In genomic region chr10:5996696-5997095, GRCh38 we compare ENCODE assay signal across 22 cellular contexts. TPM values are rescaled to one million over a fixed set of nuclear protein-coding genes. Genes with fewer than 3 reads are reported as not detected.
DNase-seq lines count a peak whose midpoint lies in the region; ATAC-seq and TF ChIP-seq lines count a peak whose summit lies in the region.
"Had no signal": no experiment of that assay in that cellular context is flagged by ENCODE, and none has a peak within 500 bp of the region (broad histone marks: within the 10 kb centered on the region; RNA-seq: fewer than 3 reads in every experiment).

No MANE protein-coding gene starts in this region.

- H3K9me3 ChIP-seq in neuronal stem cell (replicated peaks in 1 of 2; ENCODE audit: control insufficient read depth in 2 of 2, insufficient read depth in 1 of 2, low read depth in 1 of 2, low read length in 2 of 2), result no peaks in the 10 kb centered on the region

- no peak overlapping the region for H3K23ac ChIP-seq in neuronal stem cell (ENCODE audit: low read depth, low read length, poor library complexity)

- H3K4me2 ChIP-seq in GM23338 (no peak overlapping the region; the same call in 1 of the 2 replicates), neuronal stem cell (ENCODE audit: insufficient read depth, low read length, poor library complexity, severe bottlenecking) (no peak overlapping the region)
- H3K4me2 ChIP-seq: BLaER1 had no signal

- no peaks in the 10 kb centered on the region for H3K27me3 ChIP-seq in GM23338 (ENCODE audit: insufficient read depth)
- peaks cover 0 to 4% (median 0%) of the 10 kb centered on the region in 3 experiments for H3K27me3 ChIP-seq in neuronal stem cell (ENCODE audit: control insufficient read depth in 3 of 3, insufficient read depth in 3 of 3, low read depth in 1 of 3, low read length in 3 of 3)
- H3K27me3 ChIP-seq: BLaER1 had no signal

- H3K4me1 ChIP-seq in GM23338 (ENCODE audit: insufficient read depth) (no peaks in the 10 kb centered on the region), neuronal stem cell (ENCODE audit: control insufficient read depth in 2 of 2, insufficient read depth in 1 of 2, low read depth in 1 of 2, low read length in 2 of 2) (peaks cover 3 to 5% of the 10 kb centered on the region in 2 donors)

- H3K4me3 ChIP-seq in GM23338 (no peak overlapping the region), neuronal stem cell (ENCODE audit: low read length in 2 of 2) (no peak overlapping the region)
- H3K4me3 ChIP-seq: BLaER1 had no signal

- H2BK12ac ChIP-seq in neuronal stem cell (ENCODE audit: low read length), result no peak overlapping the region

- H3K9ac ChIP-seq in neuronal stem cell (ENCODE audit: low read depth, low read length, poor library complexity), result no peak overlapping the region
- H3K9ac ChIP-seq: BLaER1 had no signal

- no peak overlapping the region for H2BK15ac ChIP-seq in neuronal stem cell (ENCODE audit: low read length)

- no peaks in the 10 kb centered on the region for H3K79me2 ChIP-seq in GM23338 (replicated peaks; ENCODE audit: insufficient read depth)

- H3K27ac Mint-ChIP-seq in GM23338, result 0 out of 2 replicates have a peak overlapping the region, but pooled peaks have one; percentile 13
- peak overlapping the region; percentile 88 for H3K27ac Mint-ChIP-seq in glutamatergic neuron (ENCODE audit: unreplicated experiment)
- H3K27ac Mint-ChIP-seq: CD4-positive, CD25-positive, alpha-beta regulatory T cell had no signal

- no peak overlapping the region for H4K8ac ChIP-seq in neuronal stem cell (ENCODE audit: low read depth, low read length)

- no peak overlapping the region for H2BK120ac ChIP-seq in neuronal stem cell (ENCODE audit: low read depth, low read length)

- no peak overlapping the region for H3K27ac ChIP-seq in GM23338 (ENCODE audit: low read depth)
- H3K27ac ChIP-seq in neuronal stem cell (replicated peaks; ENCODE audit: low read length), result no peak overlapping the region
- H3K27ac ChIP-seq: BLaER1, HL-60, RWPE1 had no signal

- no peak overlapping the region for H2AK5ac ChIP-seq in neuronal stem cell (ENCODE audit: low read depth, low read length)

- no peaks in the 10 kb centered on the region for H3F3A ChIP-seq in GM23338 (replicated peaks; ENCODE audit: low read depth)

- H4K20me1 ChIP-seq in GM23338 (replicated peaks; ENCODE audit: insufficient read depth), result no peaks in the 10 kb centered on the region
- H4K20me1 ChIP-seq: BLaER1 had no signal

- H3K4ac ChIP-seq in neuronal stem cell (ENCODE audit: low read length), result no peak overlapping the region

- no peaks in the 10 kb centered on the region for H3K79me1 ChIP-seq in neuronal stem cell (ENCODE audit: low read depth, low read length)

- H2BK5ac ChIP-seq in neuronal stem cell (ENCODE audit: low read length), result no peak overlapping the region

- H3K36me3 ChIP-seq in GM23338 (ENCODE audit: insufficient read depth) (no peaks in the 10 kb centered on the region), neuronal stem cell (replicated peaks in 1 of 2; ENCODE audit: control insufficient read depth in 2 of 2, insufficient read depth in 2 of 2, low read length in 2 of 2) (no peaks in the 10 kb centered on the region)
- H3K36me3 ChIP-seq: BLaER1 had no signal

- no peak overlapping the region for H3K14ac ChIP-seq in neuronal stem cell (ENCODE audit: low read length)

- H3K4me3 Mint-ChIP-seq in GM23338 (no peak overlapping the region), glutamatergic neuron (ENCODE audit: unreplicated experiment) (peak overlapping the region; percentile 61)
- H3K4me3 Mint-ChIP-seq: CD4-positive, CD25-positive, alpha-beta regulatory T cell had no signal

- H3K9me3 Mint-ChIP-seq in GM23338, result peaks cover 12% of the 10 kb centered on the region; the same call in 2 of the 3 replicates
- peaks cover 2% of the 10 kb centered on the region for H3K9me3 Mint-ChIP-seq in glutamatergic neuron (ENCODE audit: unreplicated experiment)

- H3K27me3 Mint-ChIP-seq in GM23338 (ENCODE audit: insufficient read depth, low read depth, poor library complexity), result no peaks in the 10 kb centered on the region
- peaks cover 2% of the 10 kb centered on the region for H3K27me3 Mint-ChIP-seq in glutamatergic neuron (ENCODE audit: unreplicated experiment)

- peaks cover 5% of the 10 kb centered on the region; the same call in 2 of the 3 replicates for H3K36me3 Mint-ChIP-seq in GM23338 (ENCODE audit: low read depth)
- peaks cover 16% of the 10 kb centered on the region for H3K36me3 Mint-ChIP-seq in glutamatergic neuron (ENCODE audit: unreplicated experiment)

- no peak overlapping the region for H3K18ac ChIP-seq in neuronal stem cell (ENCODE audit: low read length)

- DNase-seq in GM23338 (ENCODE audit: low spot score) (peak; percentile 48), NCI-H2107 treated with DMSO at 0.1 percent for 48 hours (lab: John Stamatoyannopoulos, UW; ENCODE audit: unreplicated experiment) (peak; percentile 51), glutamatergic neuron (no peak), neuronal stem cell (ENCODE audit: low spot score) (peak; percentile 9), left colon (no peak)
- DNase-seq: CD4-positive, CD25-positive, alpha-beta regulatory T cell; DMS153; DND-41; HCEC 1CT; Karpas-422; NCI-H1092; NCI-H1436; NCI-H1930; NCI-H446 treated with DMSO at 0.1 percent for 48 hours; NCI-H69; SHP77 had no signal

- H2AFZ ChIP-seq in GM23338 (no peak overlapping the region), neuronal stem cell (ENCODE audit: low read length) (no peak overlapping the region)

- no peaks in the 10 kb centered on the region for H3K9me2 ChIP-seq in GM23338 (ENCODE audit: insufficient read depth)

- peak; percentile 93 for ATAC-seq in GM23338
- no peak for ATAC-seq in left colon
- ATAC-seq in HG02798 (IDR thresholded peaks at IDR 0.05; ENCODE audit: poor library complexity, unreplicated experiment), result no peak
- ATAC-seq in GM21723 (IDR thresholded peaks at IDR 0.05; ENCODE audit: unreplicated experiment), result no peak
- ATAC-seq: Panc1 had no signal

- H3K4me1 Mint-ChIP-seq in GM23338, result peaks cover 28% of the 10 kb centered on the region
- H3K4me1 Mint-ChIP-seq in glutamatergic neuron (ENCODE audit: low read depth, unreplicated experiment), result peaks cover 24% of the 10 kb centered on the region

- no CpG with 5 or more reads among the region's 4 CpGs for WGBS in neuronal stem cell (ENCODE audit: extremely low coverage in 2 of 2, insufficient read length in 2 of 2, insufficient replicate concordance in 1 of 2), 2 donors

- no peak for TF ChIP-seq CTCF in GM23338 (conservative IDR thresholded peaks at IDR 0.05; ENCODE audit: low read depth in 2 of 2)
- TF ChIP-seq CTCF in glutamatergic neuron (IDR thresholded peaks at IDR 0.05; ENCODE audit: partially characterized antibody, unreplicated experiment), result no peak

- H4K91ac ChIP-seq in neuronal stem cell (ENCODE audit: low read depth, low read length, poor library complexity), result no peak overlapping the region

- intact Hi-C loops in left colon (cut with DNase I, micrococcal nuclease), result no loop called here

TF ChIP-seq in GM23338, 12 proteins besides CTCF, POLR2A, EP300 and RAD21:
- no peak for TF ChIP-seq EZH2phosphoT487 (IDR thresholded peaks at IDR 0.05; ENCODE audit: unreplicated experiment)
- no peak for TF ChIP-seq JUNB (IDR thresholded peaks at IDR 0.05; ENCODE audit: unreplicated experiment)
- no peak for TF ChIP-seq NANOG (IDR thresholded peaks at IDR 0.05; ENCODE audit: borderline replicate concordance)
- no peak for TF ChIP-seq ETS1 (IDR thresholded peaks at IDR 0.05)

RNA-seq across cellular contexts. Expression of gene IL15RA, which starts 19.4 kb away (rescaled TPM):
- 1.1 and 1.6 TPM in 2 replicates for total RNA-seq in GM23338 (2014; rRNA removed; shearing (Covaris generic))
- polyA plus RNA-seq in GM23338 (2016; fragmentation: Nextera tagmentation; extraction: Ambion mirVana), result 1.9 and 2.2 TPM in 2 replicates
- total RNA-seq in glutamatergic neuron (ENCODE audit: unreplicated experiment) (not detected), left colon (10 to 100 TPM; 15.4 to 19.6 TPM)
- polyA plus RNA-seq in neuronal stem cell (2013, experiment 1 of 2), result not detected
- not detected for polyA plus RNA-seq in neuronal stem cell (2013, experiment 2 of 2)

Comparison
In these comparisons a context has a peak if more than half of its experiments do, and no peak if none do; other contexts are left out.
1. DNase-seq: peak in GM23338 (single experiment), NCI-H2107 treated with DMSO at 0.1 percent for 48 hours (single experiment) and neuronal stem cell (single experiment); none in glutamatergic neuron (single experiment) and left colon (0 of 2).